In genomic region chr18:67265464-67266245, GRCh38 we compare ENCODE assay signal across 15 cellular contexts.
DNase-seq lines count a peak whose midpoint lies in the region; ATAC-seq and TF ChIP-seq lines count a peak whose summit lies in the region.
"Had no signal": no experiment of that assay in that cellular context is flagged by ENCODE, and none has a peak within 500 bp of the region (broad histone marks: within the 10 kb centered on the region; RNA-seq: fewer than 3 reads in every experiment).

No MANE protein-coding gene starts in this region.

- no peak overlapping the region for H3K27ac Mint-ChIP-seq in activated CD8-positive, alpha-beta T cell treated with anti-CD3 and anti-CD28 coated beads for 36 hours
- H3K27ac Mint-ChIP-seq: stimulated activated memory B cell treated with anti-CD40 and anti-IgM and Interleukin-4, amounts not matched to agents 10 μg/mL and 1 μg/mL and 100 μg/mL, for 72 hours had no signal

- H3K9me3 Mint-ChIP-seq in activated CD8-positive, alpha-beta T cell treated with anti-CD3 and anti-CD28 coated beads for 36 hours, result no peaks in the 10 kb centered on the region
- H3K9me3 Mint-ChIP-seq: stimulated activated memory B cell treated with anti-CD40 and anti-IgM and Interleukin-4, amounts not matched to agents 10 μg/mL and 1 μg/mL and 100 μg/mL, for 72 hours had no signal

- peak overlapping the region; percentile 16 for H2AFZ ChIP-seq in ACC112 (ENCODE audit: low read length, unreplicated experiment)

- H3K9me3 ChIP-seq in right cardiac atrium (ENCODE audit: control insufficient read depth, low read length), result no peaks in the 10 kb centered on the region
- H3K9me3 ChIP-seq: prostate gland had no signal

- H3K36me3 ChIP-seq in ACC112 (ENCODE audit: insufficient read depth, low read length), result peaks cover 8% of the 10 kb centered on the region; the same call in 1 of the 2 replicates
- H3K36me3 ChIP-seq: prostate gland had no signal

- peak; percentile 48 for ATAC-seq in activated CD8-positive, alpha-beta T cell treated with anti-CD3 and anti-CD28 coated beads for 36 hours
- ATAC-seq in right cardiac atrium, result peak; percentile 45 to 74
- no peak for ATAC-seq in GM18520 (IDR thresholded peaks at IDR 0.05; ENCODE audit: unreplicated experiment)
- no peak for ATAC-seq in GM18519 (IDR thresholded peaks at IDR 0.05; ENCODE audit: low FRiP score, unreplicated experiment)
- ATAC-seq: stimulated activated memory B cell treated with anti-CD40 and anti-IgM and Interleukin-4, amounts not matched to agents 10 μg/mL and 1 μg/mL and 100 μg/mL, for 72 hours had no signal

- 47% methylated on average over 5 of the region's 5 CpGs for WGBS in right cardiac atrium

- peaks cover 2% of the 10 kb centered on the region for H3K27me3 Mint-ChIP-seq in activated CD8-positive, alpha-beta T cell treated with anti-CD3 and anti-CD28 coated beads for 36 hours
- H3K27me3 Mint-ChIP-seq: stimulated activated memory B cell treated with anti-CD40 and anti-IgM and Interleukin-4, amounts not matched to agents 10 μg/mL and 1 μg/mL and 100 μg/mL, for 72 hours had no signal

- CTCF ChIA-PET in activated CD8-positive, alpha-beta T cell treated with anti-CD3 and anti-CD28 coated beads for 36 hours (lab: Charles Lee), result no interaction called here

- no peaks in the 10 kb centered on the region for H3K79me2 ChIP-seq in ACC112 (ENCODE audit: control insufficient read depth, insufficient read depth, low read length, unreplicated experiment)

- no peak overlapping the region for H3K4me3 Mint-ChIP-seq in activated CD8-positive, alpha-beta T cell treated with anti-CD3 and anti-CD28 coated beads for 36 hours
- H3K4me3 Mint-ChIP-seq: stimulated activated memory B cell treated with anti-CD40 and anti-IgM and Interleukin-4, amounts not matched to agents 10 μg/mL and 1 μg/mL and 100 μg/mL, for 72 hours had no signal

- H3K4me1 ChIP-seq in ACC112 (ENCODE audit: control insufficient read depth, insufficient read depth, low read length, unreplicated experiment) (peaks cover 40% of the 10 kb centered on the region), right cardiac atrium (ENCODE audit: control insufficient read depth, insufficient read depth, low read length) (no peaks in the 10 kb centered on the region)
- H3K4me1 ChIP-seq: prostate gland had no signal

- POLR2A ChIA-PET in activated CD8-positive, alpha-beta T cell treated with anti-CD3 and anti-CD28 coated beads for 36 hours (lab: Charles Lee), result no interaction called here

- peak overlapping the region; percentile 100 for H3K27ac ChIP-seq in ACC112 (ENCODE audit: low read depth, low read length)
- H3K27ac ChIP-seq in right cardiac atrium (ENCODE audit: low read length), result no peak overlapping the region
- H3K27ac ChIP-seq: prostate gland had no signal

- intact Hi-C loops in activated CD8-positive, alpha-beta T cell treated with anti-CD3 and anti-CD28 coated beads for 36 hours (cut with micrococcal nuclease), result no loop called here
- intact Hi-C loops in right cardiac atrium (cut with DNase I), result no loop called here

- no peak for TF ChIP-seq CTCF in activated CD8-positive, alpha-beta T cell treated with anti-CD3 and anti-CD28 coated beads for 36 hours (IDR thresholded peaks at IDR 0.05)

- DNase-seq in GM04503 (ENCODE audit: low read depth), result peak; percentile 63
- no peak for DNase-seq in activated CD8-positive, alpha-beta T cell treated with anti-CD3 and anti-CD28 coated beads for 36 hours
- DNase-seq in right cardiac atrium, result no peak
- no peak for DNase-seq in GOT3 (lab: John Stamatoyannopoulos, UW)
- DNase-seq in NCI-H510A treated with DMSO at 0.1 percent for 48 hours (lab: John Stamatoyannopoulos, UW), result no peak
- DNase-seq: activated T-cell treated with anti-CD3 and anti-CD28 coated beads, Interleukin-2, amount 50 U/mL, for 1 hour; DMS79 treated with DMSO at 0.1 percent for 48 hours; head of caudate nucleus; NCI-H1048; RPMI8226 had no signal

- H3K36me3 Mint-ChIP-seq in activated CD8-positive, alpha-beta T cell treated with anti-CD3 and anti-CD28 coated beads for 36 hours (ENCODE audit: low read depth), result no peaks in the 10 kb centered on the region
- H3K36me3 Mint-ChIP-seq: stimulated activated memory B cell treated with anti-CD40 and anti-IgM and Interleukin-4, amounts not matched to agents 10 μg/mL and 1 μg/mL and 100 μg/mL, for 72 hours had no signal

- H3K4me3 ChIP-seq in ACC112 (ENCODE audit: low read depth, low read length), result peak overlapping the region; percentile 57
- no peak overlapping the region for H3K4me3 ChIP-seq in right cardiac atrium (ENCODE audit: low read length)
- H3K4me3 ChIP-seq: prostate gland had no signal

- peaks cover 35% of the 10 kb centered on the region for H3K4me1 Mint-ChIP-seq in activated CD8-positive, alpha-beta T cell treated with anti-CD3 and anti-CD28 coated beads for 36 hours (ENCODE audit: low read depth)
- H3K4me1 Mint-ChIP-seq: stimulated activated memory B cell treated with anti-CD40 and anti-IgM and Interleukin-4, amounts not matched to agents 10 μg/mL and 1 μg/mL and 100 μg/mL, for 72 hours had no signal

- H3K27me3 ChIP-seq in ACC112 (ENCODE audit: insufficient read depth, low read length), result no peaks in the 10 kb centered on the region
- no peaks in the 10 kb centered on the region for H3K27me3 ChIP-seq in right cardiac atrium (ENCODE audit: control insufficient read depth, insufficient read depth)

Comparison
In these comparisons a context has a peak if more than half of its experiments do, and no peak if none do; other contexts are left out.
1. ATAC-seq: peak in activated CD8-positive, alpha-beta T cell treated with anti-CD3 and anti-CD28 coated beads for 36 hours (single experiment) and right cardiac atrium (2 of 2); none in GM18520 (single experiment) and GM18519 (single experiment).